9 cellular contexts compared by ENCODE assay signal in the genomic region with DNA sequence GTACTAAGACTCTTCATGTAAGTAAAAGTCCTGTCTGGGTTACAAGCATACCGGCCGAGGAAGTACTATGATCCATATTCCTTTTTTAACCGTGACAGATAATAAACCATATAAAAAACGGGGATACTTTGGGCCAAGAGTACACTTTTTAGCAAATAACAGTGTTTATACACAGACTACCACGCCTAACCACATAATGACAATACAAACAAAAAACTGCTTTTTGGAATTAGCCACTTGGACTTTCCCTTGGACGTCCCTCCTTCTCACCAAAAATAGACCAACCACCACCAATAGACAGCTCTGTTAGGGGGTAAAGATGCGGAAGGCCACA. TPM values are rescaled to one million over a fixed set of nuclear protein-coding genes. Genes with fewer than 3 reads are reported as not detected.
DNase-seq lines count a peak whose midpoint lies in the region; ATAC-seq and TF ChIP-seq lines count a peak whose summit lies in the region.
"Had no signal": no experiment of that assay in that cellular context is flagged by ENCODE, and none has a peak within 500 bp of the region (broad histone marks: within the 10 kb centered on the region; RNA-seq: fewer than 3 reads in every experiment).

No MANE protein-coding gene starts in this region.

- H3K56ac ChIP-seq in mesendoderm (ENCODE audit: low read length): peak overlapping the region; percentile 69

- TF ChIP-seq CTCF in heart left ventricle (IDR thresholded peaks at IDR 0.05) (no peak), body of pancreas (IDR thresholded peaks at IDR 0.05) (no peak)

- H3K4me1 ChIP-seq in heart left ventricle (peaks cover 0 to 43% (median 23%) of the 10 kb centered on the region in 12 donors), body of pancreas (peaks cover 24% of the 10 kb centered on the region), mesendoderm (ENCODE audit: control insufficient read depth, low read depth, low read length) (no peaks in the 10 kb centered on the region), urinary bladder (ENCODE audit: insufficient read depth) (no peaks in the 10 kb centered on the region)

- H3K27ac ChIP-seq in heart left ventricle (peak overlapping the region in 9 of 12 donors; percentile 63 to 83 (median 78)), body of pancreas (peak overlapping the region in 3 of 4 donors; percentile 42 to 79 (median 67)), mesendoderm (ENCODE audit: low read depth, low read length) (no peak overlapping the region), urinary bladder (ENCODE audit: low read depth) (no peak overlapping the region)

- H3K9ac ChIP-seq in mesendoderm (ENCODE audit: low read length): peak overlapping the region; percentile 56

- H3K9me3 ChIP-seq in heart left ventricle (no peaks in the 10 kb centered on the region), body of pancreas (peaks cover 0 to 4% (median 0%) of the 10 kb centered on the region in 3 donors)

- H3K4ac ChIP-seq in mesendoderm (ENCODE audit: low read depth, low read length): no peak overlapping the region

- H3K79me1 ChIP-seq in mesendoderm (ENCODE audit: low read length): peaks cover 4% of the 10 kb centered on the region

- 7 to 18% (median 12%) methylated on average over 7 of the region's 7 CpGs for WGBS in heart left ventricle, 4 donors
- WGBS in body of pancreas, 2 donors: 4 to 8% methylated on average over 7 of the region's 7 CpGs
- WGBS in mesendoderm (ENCODE audit: extremely low coverage, insufficient coverage, low lambda C conversion rate): no CpG with 5 or more reads among the region's 7 CpGs
- 9% methylated on average over 7 of the region's 7 CpGs for WGBS in urinary bladder

- H3K4me2 ChIP-seq in mesendoderm (ENCODE audit: low read length): peak overlapping the region; percentile 81

- ATAC-seq in heart left ventricle (no peak), Right ventricle myocardium inferior (no peak), body of pancreas (no peak), HG03342 (IDR thresholded peaks at IDR 0.05; ENCODE audit: unreplicated experiment) (no peak)

- H3K23ac ChIP-seq in mesendoderm (ENCODE audit: low read length): no peak overlapping the region

- H4K8ac ChIP-seq in mesendoderm (ENCODE audit: low read depth, low read length): no peak overlapping the region

- no peak for TF ChIP-seq POLR2A in heart left ventricle (IDR thresholded peaks at IDR 0.05)
- TF ChIP-seq POLR2A in body of pancreas (IDR thresholded peaks at IDR 0.05): no peak

- H3K4me3 ChIP-seq in heart left ventricle (peak overlapping the region; percentile 66 to 92 (median 83)), body of pancreas (peak overlapping the region; percentile 67 to 89), mesendoderm (ENCODE audit: low read length) (peak overlapping the region; percentile 86), urinary bladder (ENCODE audit: low read depth, low read length) (peak overlapping the region; percentile 93)

- H3K79me2 ChIP-seq in mesendoderm (ENCODE audit: control insufficient read depth, insufficient read depth, low read length): no peaks in the 10 kb centered on the region

- intact Hi-C loops in heart left ventricle (cut with DNase I): no loop called here
- intact Hi-C loops in Right ventricle myocardium inferior (cut with DNase I): no loop called here
- intact Hi-C loops in body of pancreas (cut with DNase I): no loop called here

- H3K18ac ChIP-seq in mesendoderm (ENCODE audit: low read length): no peak overlapping the region

- H2AK5ac ChIP-seq in mesendoderm (ENCODE audit: low read length): no peak overlapping the region

- no peak overlapping the region for H4K5ac ChIP-seq in mesendoderm (ENCODE audit: low read length)

- no peak overlapping the region for H2BK5ac ChIP-seq in mesendoderm (ENCODE audit: low read length)

- H2BK15ac ChIP-seq in mesendoderm (replicated peaks; ENCODE audit: low read depth): no peak overlapping the region

- H2BK120ac ChIP-seq in mesendoderm (ENCODE audit: low read depth, low read length): no peak overlapping the region

- DNase-seq in heart left ventricle (no peak), Right ventricle myocardium inferior (ENCODE audit: missing footprints) (no peak), body of pancreas (no peak), mesendoderm (no peak), H4 (ENCODE audit: low spot score) (no peak)
- DNase-seq in stimulated activated CD4-positive, alpha-beta T cell treated with anti-CD3 and anti-CD28 coated beads, Interleukin-15, amount 100 ng/mL, for 24 hours: no peak
- DNase-seq: EL had no signal

- peaks cover 0 to 9% (median 0%) of the 10 kb centered on the region in 9 donors for H3K27me3 ChIP-seq in heart left ventricle
- H3K27me3 ChIP-seq in body of pancreas: no peaks in the 10 kb centered on the region
- H3K27me3 ChIP-seq in mesendoderm (ENCODE audit: insufficient read depth, low read length, poor library complexity): no peaks in the 10 kb centered on the region

- no peaks in the 10 kb centered on the region for H3K36me3 ChIP-seq in heart left ventricle
- H3K36me3 ChIP-seq in body of pancreas (replicated peaks in 1 of 2; ENCODE audit: insufficient read depth in 1 of 2, low read depth in 2 of 2): peaks cover 0 to 3% of the 10 kb centered on the region in 2 donors
- no peaks in the 10 kb centered on the region for H3K36me3 ChIP-seq in mesendoderm (ENCODE audit: control insufficient read depth, insufficient read depth, low read length)
- H3K36me3 ChIP-seq in urinary bladder (ENCODE audit: insufficient read depth): no peaks in the 10 kb centered on the region

RNA-seq across cellular contexts. Expression of a gene that starts 0.8 kb away (rescaled TPM):
- total RNA-seq in heart left ventricle (10 to 100 TPM in 8 of 9 donors, 1 to 10 TPM in 1; 7.6 to 31.0 (median 21.1) TPM), Right ventricle myocardium inferior (16.7 TPM), body of pancreas (10 to 100 TPM; 15.6 to 22.1 TPM), urinary bladder (70.7 TPM)
- polyA plus RNA-seq in heart left ventricle (10 to 100 TPM in 1 of 2 donors, 1 to 10 TPM in 1; 8.1 to 16.3 TPM), urinary bladder (23.6 TPM)
- polyA plus RNA-seq in mesendoderm (2013, experiment 1 of 2): 13.3 TPM
- 13.2 TPM for polyA plus RNA-seq in mesendoderm (2013, experiment 2 of 2)
- 11.7 and 18.7 TPM in 2 replicates for total RNA-seq in H4 (2014; rRNA removed; shearing (Covaris generic))

Comparison
In these comparisons a context has a peak if more than half of its experiments do, and no peak if none do; other contexts are left out.
1. H3K27ac ChIP-seq: peak in heart left ventricle (9 of 12) and body of pancreas (3 of 4); none in mesendoderm (single experiment) and urinary bladder (single experiment).
2. Peak in every context shown above with its lines, with median percentiles within 50 percentile points of each other: H3K4me3 ChIP-seq.